Comparison of ENCODE assay signal across 8 cellular contexts in genomic region chr2:162301151-162301804, GRCh38. TPM values are rescaled to one million over a fixed set of nuclear protein-coding genes. Genes with fewer than 3 reads are reported as not detected.
DNase-seq lines count a peak whose midpoint lies in the region; ATAC-seq and TF ChIP-seq lines count a peak whose summit lies in the region.

No MANE protein-coding gene starts in this region.

- no peak overlapping the region for H2BK15ac ChIP-seq in neuronal stem cell (ENCODE audit: low read length)

- TF ChIP-seq CTCF in esophagus squamous epithelium (IDR thresholded peaks at IDR 0.05) (peak; percentile 70 to 87 (median 82)), upper lobe of left lung (IDR thresholded peaks at IDR 0.05) (peak; percentile 61 to 87 (median 76))

- no peak overlapping the region for H3K4me2 ChIP-seq in neuronal stem cell (ENCODE audit: insufficient read depth, low read length, poor library complexity, severe bottlenecking)

- H2BK5ac ChIP-seq in neuronal stem cell (ENCODE audit: low read length) = no peak overlapping the region

- intact Hi-C loops in esophagus squamous epithelium (cut with DNase I) = no loop called here

- TF ChIP-seq POLR2A in esophagus squamous epithelium (IDR thresholded peaks at IDR 0.05) (no peak), upper lobe of left lung (IDR thresholded peaks at IDR 0.05) (no peak)

- no peaks in the 10 kb centered on the region for H3K79me1 ChIP-seq in neuronal stem cell (ENCODE audit: low read depth, low read length)

- no peak overlapping the region for H2BK12ac ChIP-seq in neuronal stem cell (ENCODE audit: low read length)

- H3K4me3 ChIP-seq in esophagus squamous epithelium = no peak overlapping the region
- no peak overlapping the region for H3K4me3 ChIP-seq in neuronal stem cell (ENCODE audit: low read length in 2 of 2)
- no peak overlapping the region for H3K4me3 ChIP-seq in upper lobe of left lung

- no peak overlapping the region for H3K4ac ChIP-seq in neuronal stem cell (ENCODE audit: low read length)

- no peak for TF ChIP-seq EP300 in upper lobe of left lung (IDR thresholded peaks at IDR 0.05)

- H3K4me1 ChIP-seq in esophagus squamous epithelium (peaks cover 0 to 4% (median 0%) of the 10 kb centered on the region in 3 donors), neuronal stem cell (ENCODE audit: control insufficient read depth in 2 of 2, insufficient read depth in 1 of 2, low read depth in 1 of 2, low read length in 2 of 2) (no peaks in the 10 kb centered on the region), upper lobe of left lung (peaks cover 0 to 17% (median 0%) of the 10 kb centered on the region in 4 donors)

- H3K9ac ChIP-seq in neuronal stem cell (ENCODE audit: low read depth, low read length, poor library complexity) = no peak overlapping the region

- H3K23ac ChIP-seq in neuronal stem cell (ENCODE audit: low read depth, low read length, poor library complexity) = no peak overlapping the region

- H3K36me3 ChIP-seq in esophagus squamous epithelium = peaks cover 0 to 32% (median 0%) of the 10 kb centered on the region in 3 donors
- H3K36me3 ChIP-seq in neuronal stem cell (replicated peaks in 1 of 2; ENCODE audit: control insufficient read depth in 2 of 2, insufficient read depth in 2 of 2, low read length in 2 of 2) = no peaks in the 10 kb centered on the region
- H3K36me3 ChIP-seq in upper lobe of left lung = peaks cover 0 to 28% (median 1%) of the 10 kb centered on the region in 4 donors

- no peak overlapping the region for H4K8ac ChIP-seq in neuronal stem cell (ENCODE audit: low read depth, low read length)

- H3K18ac ChIP-seq in neuronal stem cell (ENCODE audit: low read length) = no peak overlapping the region

- H2AFZ ChIP-seq in neuronal stem cell (ENCODE audit: low read length) = no peak overlapping the region

- H3K9me3 ChIP-seq in esophagus squamous epithelium (no peaks in the 10 kb centered on the region), neuronal stem cell (replicated peaks in 1 of 2; ENCODE audit: control insufficient read depth in 2 of 2, insufficient read depth in 1 of 2, low read depth in 1 of 2, low read length in 2 of 2) (no peaks in the 10 kb centered on the region), upper lobe of left lung (no peaks in the 10 kb centered on the region)

- no peak overlapping the region for H3K14ac ChIP-seq in neuronal stem cell (ENCODE audit: low read length)

- no peak overlapping the region for H2BK120ac ChIP-seq in neuronal stem cell (ENCODE audit: low read depth, low read length)

- no peak overlapping the region for H4K91ac ChIP-seq in neuronal stem cell (ENCODE audit: low read depth, low read length, poor library complexity)

- WGBS in esophagus squamous epithelium, 2 donors = 8 to 13% methylated on average over 6 of the region's 6 CpGs
- WGBS in neuronal stem cell (ENCODE audit: extremely low coverage in 2 of 2, insufficient read length in 2 of 2, insufficient replicate concordance in 1 of 2), 2 donors = no CpG with 5 or more reads among the region's 6 CpGs
- 11 to 13% methylated on average over 6 of the region's 6 CpGs for WGBS in upper lobe of left lung, 2 donors

- ATAC-seq in GM19328 (IDR thresholded peaks at IDR 0.05; ENCODE audit: unreplicated experiment) (peak; percentile 63), HG03457 (IDR thresholded peaks at IDR 0.05; ENCODE audit: unreplicated experiment) (peak; percentile 50), upper lobe of left lung (ENCODE audit: low FRiP score in 2 of 2) (peak in 1 of 2 donors; percentile 87)

- DNase-seq in CD1c-positive myeloid dendritic cell (ENCODE audit: extremely low spot score) = peak; percentile 81
- peak; percentile 54 for DNase-seq in NCI-H82 treated with DMSO at 0.1 percent for 48 hours (lab: John Stamatoyannopoulos, UW; ENCODE audit: unreplicated experiment)
- peak; percentile 23 for DNase-seq in activated CD8-positive, alpha-beta memory T cell treated with anti-CD3 and anti-CD28 coated beads, Interleukin-2, amount 50 U/mL, for 1 hour (ENCODE audit: extremely low read depth)
- no peak for DNase-seq in esophagus squamous epithelium (lab: John Stamatoyannopoulos, UW)
- peak; percentile 31 for DNase-seq in neuronal stem cell (ENCODE audit: low spot score)
- DNase-seq in upper lobe of left lung = peak in 1 of 2 donors; percentile 60

- no peaks in the 10 kb centered on the region for H3K27me3 ChIP-seq in esophagus squamous epithelium
- H3K27me3 ChIP-seq in neuronal stem cell (ENCODE audit: control insufficient read depth in 3 of 3, insufficient read depth in 3 of 3, low read depth in 1 of 3, low read length in 3 of 3) = peaks cover 0 to 8% (median 0%) of the 10 kb centered on the region in 3 experiments
- no peaks in the 10 kb centered on the region for H3K27me3 ChIP-seq in upper lobe of left lung

- H3K27ac ChIP-seq in esophagus squamous epithelium (no peak overlapping the region), neuronal stem cell (replicated peaks; ENCODE audit: low read length) (no peak overlapping the region), upper lobe of left lung (no peak overlapping the region)

- H2AK5ac ChIP-seq in neuronal stem cell (ENCODE audit: low read depth, low read length) = no peak overlapping the region

RNA-seq across cellular contexts. Expression of gene IFIH1, which starts 17.2 kb away (rescaled TPM):
- 10 to 100 TPM in 2 of 4 donors, 1 to 10 TPM in 2; 8.2 to 17.4 (median 10.8) TPM for total RNA-seq in esophagus squamous epithelium
- polyA plus RNA-seq in neuronal stem cell (2013, experiment 1 of 2) = 0.18 TPM
- polyA plus RNA-seq in neuronal stem cell (2013, experiment 2 of 2) = 0.12 TPM
- total RNA-seq in upper lobe of left lung = 10 to 100 TPM; 21.0 to 47.2 (median 28.5) TPM

RNA-seq across cellular contexts. Expression of gene GCA, which starts 42.7 kb away (rescaled TPM):
- 10 to 100 TPM in 2 of 4 donors, 1 to 10 TPM in 2; 5.5 to 19.3 (median 13.0) TPM for total RNA-seq in esophagus squamous epithelium
- 31.6 TPM for polyA plus RNA-seq in neuronal stem cell (2013, experiment 1 of 2)
- 32.1 TPM for polyA plus RNA-seq in neuronal stem cell (2013, experiment 2 of 2)
- total RNA-seq in upper lobe of left lung = 100 to 1,000 TPM in 1 of 6 donors, 10 to 100 TPM in 5; 12.7 to 101 (median 38.1) TPM

RNA-seq across cellular contexts. Expression of gene FAP, which starts 58.0 kb away (rescaled TPM):
- total RNA-seq in esophagus squamous epithelium (1 to 10 TPM in 3 of 4 donors, under 1 TPM in 1; 0.91 to 6.5 (median 2.1) TPM), upper lobe of left lung (1 to 10 TPM; 1.2 to 7.3 (median 3.1) TPM)
- polyA plus RNA-seq in neuronal stem cell (2013, experiment 1 of 2) = 0.13 TPM
- 0.28 TPM for polyA plus RNA-seq in neuronal stem cell (2013, experiment 2 of 2)
